Comparison of ENCODE assay signal across 20 cellular contexts in the genomic region with DNA sequence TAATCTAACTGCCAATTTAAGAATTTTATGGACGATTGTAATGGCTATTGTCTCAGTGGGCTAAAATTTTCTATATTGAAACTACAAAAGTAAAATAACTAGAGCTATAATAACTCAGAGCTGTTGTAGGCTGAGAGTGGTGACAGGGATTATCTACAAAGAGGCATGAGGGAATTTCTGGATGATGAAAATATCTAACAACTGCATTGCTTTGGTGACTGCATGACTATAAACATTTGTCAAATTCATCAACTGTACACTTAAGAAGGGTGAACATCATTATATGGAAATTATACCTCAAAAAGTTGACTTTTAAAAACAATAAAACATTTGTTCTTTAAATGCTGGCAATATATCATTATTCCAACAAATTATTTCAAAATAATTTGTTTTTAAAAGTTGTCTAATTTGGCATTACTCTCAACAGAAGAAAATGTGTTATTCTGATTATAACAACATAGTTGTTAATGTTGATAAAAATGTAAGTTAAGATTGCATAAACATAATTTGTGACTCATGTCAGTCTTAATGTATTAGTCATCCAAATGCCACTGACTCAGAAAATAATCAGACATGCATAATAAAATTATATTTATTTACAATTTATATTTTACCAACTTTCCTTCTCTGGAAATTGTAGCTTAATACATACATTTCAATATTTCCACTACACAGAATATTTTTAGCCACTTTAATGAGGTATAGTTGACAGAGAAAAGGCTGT.
DNase-seq lines count a peak whose midpoint lies in the region; ATAC-seq and TF ChIP-seq lines count a peak whose summit lies in the region.
"Had no signal": no experiment of that assay in that cellular context is flagged by ENCODE, and none has a peak within 500 bp of the region (broad histone marks: within the 10 kb centered on the region; RNA-seq: fewer than 3 reads in every experiment).

No MANE protein-coding gene starts in this region.

- no peaks in the 10 kb centered on the region for H3K27me3 ChIP-seq in breast epithelium
- H3K27me3 ChIP-seq in SJSA1 (replicated peaks), result no peaks in the 10 kb centered on the region
- no peaks in the 10 kb centered on the region for H3K27me3 ChIP-seq in skeletal muscle satellite cell (ENCODE audit: control insufficient read depth, insufficient read depth, low read length)
- H3K27me3 ChIP-seq: gastrocnemius medialis, right lobe of liver had no signal

- peak; percentile 43 for DNase-seq in MCF 10A (ENCODE audit: unreplicated experiment)
- DNase-seq in breast epithelium (ENCODE audit: low spot score in 2 of 2), result no peak
- no peak for DNase-seq in SJSA1 (ENCODE audit: low read depth in 1 of 2, low spot score in 2 of 2)
- DNase-seq in epithelial cell of esophagus (ENCODE audit: low read depth), result peak; percentile 69
- DNase-seq in NCI-H1092 treated with DMSO at 0.1 percent for 48 hours (lab: John Stamatoyannopoulos, UW), result no peak
- DNase-seq in SKM-1 treated with dmso at 0.1 percent for 144 hours (lab: John Stamatoyannopoulos, UW; ENCODE audit: unreplicated experiment), result no peak
- DNase-seq: 8988T; activated naive CD8-positive, alpha-beta T cell treated with anti-CD3 and anti-CD28 coated beads for 36 hours; caudate nucleus; DMS153; effector memory CD8-positive, alpha-beta T cell; gastrocnemius medialis; mucosa of descending colon; MV-4-11; NCI-H526 treated with DMSO at 0.1 percent for 48 hours; right lobe of liver; stimulated activated naive CD8-positive, alpha-beta T cell treated with anti-CD3 and anti-CD28 coated beads, Interleukin-15, amount 100 ng/mL, for 72 hours had no signal

- H3K27me3 Mint-ChIP-seq in MCF 10A (ENCODE audit: insufficient read depth, unreplicated experiment), result no peaks in the 10 kb centered on the region
- H3K27me3 Mint-ChIP-seq: activated naive CD8-positive, alpha-beta T cell treated with anti-CD3 and anti-CD28 coated beads for 36 hours; effector memory CD8-positive, alpha-beta T cell; stimulated activated naive CD8-positive, alpha-beta T cell treated with anti-CD3 and anti-CD28 coated beads, Interleukin-15, amount 100 ng/mL, for 72 hours had no signal

- H3K27ac Mint-ChIP-seq in MCF 10A (ENCODE audit: low read depth, unreplicated experiment), result peak overlapping the region; percentile 63
- H3K27ac Mint-ChIP-seq: activated naive CD8-positive, alpha-beta T cell treated with anti-CD3 and anti-CD28 coated beads for 36 hours; CD14-positive monocyte; effector memory CD8-positive, alpha-beta T cell; stimulated activated naive CD8-positive, alpha-beta T cell treated with anti-CD3 and anti-CD28 coated beads, Interleukin-15, amount 100 ng/mL, for 72 hours had no signal

- TF ChIP-seq CTCF in MCF 10A (IDR thresholded peaks at IDR 0.05; ENCODE audit: unreplicated experiment) (no peak), breast epithelium (IDR thresholded peaks at IDR 0.05) (no peak), epithelial cell of esophagus (IDR thresholded peaks at IDR 0.05; ENCODE audit: insufficient read depth, low read depth, low read length, missing control alignments) (no peak)

- H3K4me1 ChIP-seq in breast epithelium (no peaks in the 10 kb centered on the region), SJSA1 (replicated peaks) (peaks cover 31% of the 10 kb centered on the region), skeletal muscle satellite cell (ENCODE audit: control insufficient read depth, insufficient read depth, low read length) (peaks cover 46% of the 10 kb centered on the region)
- H3K4me1 ChIP-seq: gastrocnemius medialis, right lobe of liver had no signal

- BruUV-seq in MCF 10A (replicated peaks; lab: Mats Ljungman, UMichigan), result TSS peak; percentile 68

- no peaks in the 10 kb centered on the region for H3K9me3 Mint-ChIP-seq in MCF 10A (ENCODE audit: unreplicated experiment)

- H3K4me2 ChIP-seq in skeletal muscle satellite cell (ENCODE audit: low read length), result peak overlapping the region; percentile 47

- peaks cover 16% of the 10 kb centered on the region for H3K4me1 Mint-ChIP-seq in MCF 10A (ENCODE audit: insufficient read depth, unreplicated experiment)
- H3K4me1 Mint-ChIP-seq: activated naive CD8-positive, alpha-beta T cell treated with anti-CD3 and anti-CD28 coated beads for 36 hours; CD14-positive monocyte; stimulated activated naive CD8-positive, alpha-beta T cell treated with anti-CD3 and anti-CD28 coated beads, Interleukin-15, amount 100 ng/mL, for 72 hours had no signal

- H3K9ac ChIP-seq in skeletal muscle satellite cell (ENCODE audit: low read depth, low read length), result peak overlapping the region; percentile 50

- H3K4me3 Mint-ChIP-seq in MCF 10A (ENCODE audit: unreplicated experiment), result no peak overlapping the region
- H3K4me3 Mint-ChIP-seq: activated naive CD8-positive, alpha-beta T cell treated with anti-CD3 and anti-CD28 coated beads for 36 hours; CD14-positive monocyte; effector memory CD8-positive, alpha-beta T cell; stimulated activated naive CD8-positive, alpha-beta T cell treated with anti-CD3 and anti-CD28 coated beads, Interleukin-15, amount 100 ng/mL, for 72 hours had no signal

- intact Hi-C loops in MCF 10A (cut with micrococcal nuclease) (no loop called here), breast epithelium (cut with DNase I; ENCODE audit: low total_unique reads) (no loop called here)

- POLR2A ChIA-PET in MCF 10A (lab: Yijun Ruan, JAX), result no interaction called here

- ATAC-seq in HG03469 (IDR thresholded peaks at IDR 0.05; ENCODE audit: unreplicated experiment), result no peak
- ATAC-seq: effector memory CD8-positive, alpha-beta T cell; gastrocnemius medialis; mucosa of descending colon; right lobe of liver; stimulated activated naive CD8-positive, alpha-beta T cell treated with anti-CD3 and anti-CD28 coated beads, Interleukin-15, amount 100 ng/mL, for 72 hours had no signal

- CTCF ChIA-PET in MCF 10A (lab: Yijun Ruan, JAX), result no interaction called here

- H3K27ac ChIP-seq in breast epithelium, result no peak overlapping the region
- 0 out of 2 replicates have a peak overlapping the region, but pooled peaks have one; percentile 54 for H3K27ac ChIP-seq in SJSA1
- H3K27ac ChIP-seq: gastrocnemius medialis, right lobe of liver had no signal

- H3K36me3 Mint-ChIP-seq in MCF 10A (ENCODE audit: insufficient read depth, unreplicated experiment), result no peaks in the 10 kb centered on the region
- H3K36me3 Mint-ChIP-seq: activated naive CD8-positive, alpha-beta T cell treated with anti-CD3 and anti-CD28 coated beads for 36 hours; CD14-positive monocyte had no signal

- no peak overlapping the region for H3K4me3 ChIP-seq in breast epithelium
- no peak overlapping the region for H3K4me3 ChIP-seq in SJSA1
- H3K4me3 ChIP-seq in epithelial cell of esophagus (ENCODE audit: low read length), result no peak overlapping the region
- H3K4me3 ChIP-seq in skeletal muscle satellite cell (ENCODE audit: low read length), result no peak overlapping the region
- H3K4me3 ChIP-seq: gastrocnemius medialis, mucosa of descending colon, right lobe of liver had no signal

- TF ChIP-seq POLR2A in breast epithelium (IDR thresholded peaks at IDR 0.05), result no peak

- no peaks in the 10 kb centered on the region for H3K36me3 ChIP-seq in breast epithelium
- no peaks in the 10 kb centered on the region for H3K36me3 ChIP-seq in SJSA1
- H3K36me3 ChIP-seq in skeletal muscle satellite cell (ENCODE audit: insufficient read depth, low read length), result no peaks in the 10 kb centered on the region
- H3K36me3 ChIP-seq: gastrocnemius medialis, right lobe of liver had no signal

- H3K9me3 ChIP-seq in breast epithelium (no peaks in the 10 kb centered on the region), SJSA1 (replicated peaks) (0 out of 2 replicates have a peak, but pooled peaks cover 2% of the 10 kb centered on the region), skeletal muscle satellite cell (replicated peaks; ENCODE audit: low read length) (no peaks in the 10 kb centered on the region)
- H3K9me3 ChIP-seq: gastrocnemius medialis, mucosa of descending colon, right lobe of liver had no signal

Comparison
In these comparisons a context has a peak if more than half of its experiments do, and no peak if none do; other contexts are left out.
1. DNase-seq: peak in MCF 10A (single experiment) and epithelial cell of esophagus (single experiment); none in breast epithelium (0 of 2), SJSA1 (0 of 2), NCI-H1092 treated with DMSO at 0.1 percent for 48 hours (single experiment) and SKM-1 treated with dmso at 0.1 percent for 144 hours (single experiment).